ENCODE assay signal across 36 cellular contexts in genomic region chr10:36662571-36662970, GRCh38.
"Had no signal": no experiment of that assay in that cellular context is flagged by ENCODE, and none has a peak within 500 bp of the region (broad histone marks: within the 10 kb centered on the region; RNA-seq: fewer than 3 reads in every experiment).

No MANE protein-coding gene starts in this region.

- H3K36me3 Mint-ChIP-seq: activated CD4-positive, alpha-beta memory T cell treated with anti-CD3 and anti-CD28 coated beads for 36 hours; activated naive CD4-positive, alpha-beta T cell treated with anti-CD3 and anti-CD28 coated beads, Interleukin-2, amount 50 U/mL, for 72 hours; activated naive CD8-positive, alpha-beta T cell treated with anti-CD3 and anti-CD28 coated beads for 36 hours; WTC11 had no signal

- DNase-seq: activated CD4-positive, alpha-beta memory T cell treated with anti-CD3 and anti-CD28 coated beads for 36 hours; activated CD4-positive, alpha-beta T cell treated with anti-CD3 and anti-CD28 coated beads for 1 hour; activated CD4-positive, alpha-beta T cell treated with anti-CD3 and anti-CD28 coated beads for 36 hours; activated CD4-positive, alpha-beta T cell treated with anti-CD3 and anti-CD28 coated beads for 48 hours; activated CD4-positive, alpha-beta T cell treated with anti-CD3 and anti-CD28 coated beads, Interleukin-2, amount 10 ng/mL, durations not matched to agents 7 days and 5 days; activated CD4-positive, CD25-positive, alpha-beta regulatory T cell; activated CD8-positive, alpha-beta memory T cell treated with anti-CD3 and anti-CD28 coated beads, Interleukin-2, amount 50 U/mL, for 4 hours; activated CD8-positive, alpha-beta T cell treated with anti-CD3 and anti-CD28 coated beads for 36 hours; activated effector memory CD4-positive, alpha-beta T cell treated with anti-CD3 and anti-CD28 coated beads, Interleukin-2, amount 50 U/mL, for 16 hours; activated gamma-delta T cell treated with Interleukin-2 at 50 U/mL for 16 hours; activated naive CD4-positive, alpha-beta T cell; activated naive CD4-positive, alpha-beta T cell treated with anti-CD3 and anti-CD28 coated beads for 36 hours; activated naive CD4-positive, alpha-beta T cell treated with anti-CD3 and anti-CD28 coated beads, Interleukin-2, amount 50 U/mL, for 16 hours; activated naive CD8-positive, alpha-beta T cell treated with anti-CD3 and anti-CD28 coated beads for 36 hours; activated T-cell treated with anti-CD3 and anti-CD28 coated beads for 4 hours; activated T-cell treated with anti-CD3 and anti-CD28 coated beads, Interleukin-2, amount 50 U/mL, for 1 hour; activated T-cell treated with anti-CD3 and anti-CD28 coated beads, Interleukin-2, amount 50 U/mL, for 4 hours; activated T-cell treated with anti-CD3 and anti-CD28 coated beads, Interleukin-2, amount 50 U/mL, for 72 hours; adrenal gland; amniotic stem cell; aorta; body of pancreas; brain microvascular endothelial cell; central memory CD4-positive, alpha-beta T cell; T-helper 1 cell; T-helper 2 cell; T-helper 9 cell; WERI-Rb-1 had no signal

- H3K27me3 Mint-ChIP-seq: activated CD4-positive, alpha-beta memory T cell treated with anti-CD3 and anti-CD28 coated beads for 36 hours; activated CD4-positive, alpha-beta T cell treated with anti-CD3 and anti-CD28 coated beads for 36 hours; activated CD4-positive, alpha-beta T cell treated with anti-CD3 and anti-CD28 coated beads, Interleukin-2, amount 10 ng/mL, durations not matched to agents 7 days and 5 days; activated CD8-positive, alpha-beta T cell treated with anti-CD3 and anti-CD28 coated beads for 36 hours; activated naive CD8-positive, alpha-beta T cell treated with anti-CD3 and anti-CD28 coated beads for 36 hours; activated T-helper 17 cell treated with anti-CD3 and anti-CD28 coated beads, Interleukin-2, amount 50 U/mL, for 72 hours had no signal

- H3K36me3 ChIP-seq: adrenal gland, brain microvascular endothelial cell, breast epithelium, WERI-Rb-1 had no signal

- H3K4me1 Mint-ChIP-seq: activated CD4-positive, alpha-beta T cell treated with anti-CD3 and anti-CD28 coated beads for 36 hours; activated CD4-positive, alpha-beta T cell treated with anti-CD3 and anti-CD28 coated beads, Interleukin-2, amount 10 ng/mL, durations not matched to agents 7 days and 5 days; activated naive CD8-positive, alpha-beta T cell treated with anti-CD3 and anti-CD28 coated beads for 36 hours; activated T-helper 17 cell treated with anti-CD3 and anti-CD28 coated beads, Interleukin-2, amount 50 U/mL, for 72 hours; WTC11 had no signal

- H3K9me3 Mint-ChIP-seq: activated naive CD8-positive, alpha-beta T cell treated with anti-CD3 and anti-CD28 coated beads for 36 hours had no signal

- H3K4me1 ChIP-seq: adrenal gland, body of pancreas, breast epithelium had no signal

- ATAC-seq: activated CD4-positive, alpha-beta T cell treated with anti-CD3 and anti-CD28 coated beads for 36 hours; activated CD4-positive, CD25-positive, alpha-beta regulatory T cell treated with anti-CD3 and anti-CD28 coated beads, Interleukin-2, amount 50 U/mL, for 24 hours; activated CD8-positive, alpha-beta T cell treated with anti-CD3 and anti-CD28 coated beads for 36 hours; activated naive CD4-positive, alpha-beta T cell treated with anti-CD3 and anti-CD28 coated beads, Interleukin-2, amount 50 U/mL, for 72 hours; activated T-cell treated with anti-CD3 and anti-CD28 coated beads, Interleukin-2, amount 50 U/mL, for 4 hours; activated T-cell treated with anti-CD3 and anti-CD28 coated beads, Interleukin-2, amount 50 U/mL, for 72 hours; activated T-helper 17 cell treated with anti-CD3 and anti-CD28 coated beads, Interleukin-2, amount 50 U/mL, for 72 hours; body of pancreas; WTC11 had no signal

- H3K4me3 ChIP-seq: adrenal gland, body of pancreas, breast epithelium had no signal

- H3K27ac ChIP-seq: adrenal gland, body of pancreas, brain microvascular endothelial cell, breast epithelium, WERI-Rb-1 had no signal

- H3K27ac Mint-ChIP-seq: activated CD4-positive, alpha-beta memory T cell treated with anti-CD3 and anti-CD28 coated beads for 36 hours; activated CD4-positive, alpha-beta T cell treated with anti-CD3 and anti-CD28 coated beads for 36 hours; activated CD4-positive, alpha-beta T cell treated with anti-CD3 and anti-CD28 coated beads, Interleukin-2, amount 10 ng/mL, durations not matched to agents 7 days and 5 days; activated CD8-positive, alpha-beta T cell treated with anti-CD3 and anti-CD28 coated beads for 36 hours; activated naive CD4-positive, alpha-beta T cell treated with anti-CD3 and anti-CD28 coated beads for 36 hours; activated naive CD4-positive, alpha-beta T cell treated with anti-CD3 and anti-CD28 coated beads, Interleukin-2, amount 50 U/mL, for 72 hours; activated naive CD8-positive, alpha-beta T cell treated with anti-CD3 and anti-CD28 coated beads for 36 hours; activated T-cell treated with anti-CD3 and anti-CD28 coated beads, Interleukin-2, amount 50 U/mL, for 72 hours; activated T-helper 1 cell treated with anti-CD3 and anti-CD28 coated beads, Interleukin-12 subunit alpha, Interleukin-12 subunit beta, Interleukin-2, Interleukin-4 antibody, amounts not matched to agents 30 ng/mL and 10 ng/mL and 1 ng/mL, durations not matched to agents 14 hours and 24 hours and 36 hours; activated T-helper 17 cell treated with anti-CD3 and anti-CD28 coated beads, Interleukin-2, amount 50 U/mL, for 72 hours; T-helper 1 cell treated with Interleukin-12 subunit alpha and Interleukin-12 subunit beta and Interleukin-4 antibody, amounts not matched to agents 30 μg/mL and 1 μg/mL, for 36 hours; T-helper 2 cell treated with Interferon-gamma antibody and Interleukin-4, amounts not matched to agents 5 μg/mL and 100 μg/mL, for 36 hours; WTC11 had no signal

- H3K4me3 Mint-ChIP-seq: activated CD4-positive, alpha-beta memory T cell treated with anti-CD3 and anti-CD28 coated beads for 36 hours; activated CD4-positive, alpha-beta T cell treated with anti-CD3 and anti-CD28 coated beads for 36 hours; activated CD4-positive, alpha-beta T cell treated with anti-CD3 and anti-CD28 coated beads, Interleukin-2, amount 10 ng/mL, durations not matched to agents 7 days and 5 days; activated CD8-positive, alpha-beta T cell treated with anti-CD3 and anti-CD28 coated beads for 36 hours; activated naive CD4-positive, alpha-beta T cell treated with anti-CD3 and anti-CD28 coated beads for 36 hours; activated naive CD8-positive, alpha-beta T cell treated with anti-CD3 and anti-CD28 coated beads for 36 hours; activated T-cell treated with anti-CD3 and anti-CD28 coated beads, Interleukin-2, amount 50 U/mL, for 4 hours; activated T-cell treated with anti-CD3 and anti-CD28 coated beads, Interleukin-2, amount 50 U/mL, for 72 hours; activated T-helper 1 cell treated with anti-CD3 and anti-CD28 coated beads, Interleukin-12 subunit alpha, Interleukin-12 subunit beta, Interleukin-2, Interleukin-4 antibody, amounts not matched to agents 30 ng/mL and 10 ng/mL and 1 ng/mL, durations not matched to agents 14 hours and 24 hours and 36 hours; activated T-helper 17 cell treated with anti-CD3 and anti-CD28 coated beads, Interleukin-2, amount 50 U/mL, for 72 hours; T-helper 1 cell treated with Interleukin-12 subunit alpha and Interleukin-12 subunit beta and Interleukin-4 antibody, amounts not matched to agents 30 μg/mL and 1 μg/mL, for 36 hours; T-helper 2 cell treated with Interferon-gamma antibody and Interleukin-4, amounts not matched to agents 5 μg/mL and 100 μg/mL, for 36 hours; WTC11 had no signal

- H3K27me3 ChIP-seq: adrenal gland, body of pancreas, brain microvascular endothelial cell, breast epithelium had no signal

- H3K9me3 ChIP-seq: adrenal gland, body of pancreas, breast epithelium had no signal
